Comparison of ENCODE assay signal across 16 cellular contexts in the genomic region with DNA sequence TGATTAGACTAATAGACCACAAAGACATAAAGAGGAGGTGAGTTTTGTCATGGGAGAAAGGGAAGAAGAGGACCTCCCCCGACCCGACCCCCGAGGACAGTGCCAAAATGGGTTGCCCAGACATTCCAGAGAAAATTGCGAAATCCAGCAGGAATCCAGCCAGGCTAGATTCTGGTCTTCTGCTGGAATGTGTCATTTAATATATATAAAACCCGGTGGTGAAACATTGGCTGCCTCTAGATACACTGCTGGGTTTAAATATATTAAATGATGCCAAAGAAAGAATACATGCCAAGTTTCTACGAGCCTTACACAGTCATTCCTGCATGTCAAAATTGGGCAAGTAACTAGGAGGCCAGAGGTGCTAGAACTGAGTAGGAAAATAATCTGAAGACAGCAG. TPM values are rescaled to one million over a fixed set of nuclear protein-coding genes. Genes with fewer than 3 reads are reported as not detected.
DNase-seq lines count a peak whose midpoint lies in the region; ATAC-seq and TF ChIP-seq lines count a peak whose summit lies in the region.
"Had no signal": no experiment of that assay in that cellular context is flagged by ENCODE, and none has a peak within 500 bp of the region (broad histone marks: within the 10 kb centered on the region; RNA-seq: fewer than 3 reads in every experiment).

No MANE protein-coding gene starts in this region.

- CTCF ChIA-PET in activated CD4-positive, alpha-beta T cell treated with anti-CD3 and anti-CD28 coated beads, Interleukin-2, amount 10 ng/mL, durations not matched to agents 7 days and 5 days (lab: Charles Lee) = no interaction called here
- CTCF ChIA-PET in WTC11 (lab: Charles Lee) = interaction anchor here (1.0 to 4.2 kb wide), 3 partner anchors 10 to 146 kb away, joined by 3 to 15 read pairs (median 14); no protein-coding TSS in a partner anchor

- intact Hi-C loops in activated CD4-positive, alpha-beta T cell treated with anti-CD3 and anti-CD28 coated beads, Interleukin-2, amount 10 ng/mL, durations not matched to agents 24 days and 14 days (cut with micrococcal nuclease) = no loop called here
- intact Hi-C loops in thyroid gland (cut with DNase I) (no loop called here), sigmoid colon (cut with DNase I) (no loop called here)

- H3K27ac Mint-ChIP-seq in activated CD4-positive, alpha-beta T cell treated with anti-CD3 and anti-CD28 coated beads, Interleukin-2, amount 10 ng/mL, durations not matched to agents 24 days and 14 days = no peak overlapping the region
- no peak overlapping the region for H3K27ac Mint-ChIP-seq in activated CD4-positive, alpha-beta T cell treated with anti-CD3 and anti-CD28 coated beads, Interleukin-2, amount 10 ng/mL, durations not matched to agents 7 days and 5 days
- no peak overlapping the region for H3K27ac Mint-ChIP-seq in WTC11
- H3K27ac Mint-ChIP-seq in activated naive CD8-positive, alpha-beta T cell treated with anti-CD3 and anti-CD28 coated beads, Interleukin-2, amount 50 U/mL, for 24 hours = no peak overlapping the region
- H3K27ac Mint-ChIP-seq: memory B cell had no signal

- H3K9me3 ChIP-seq in thyroid gland = no peaks in the 10 kb centered on the region
- H3K9me3 ChIP-seq in sigmoid colon = no peaks in the 10 kb centered on the region
- H3K9me3 ChIP-seq: colonic mucosa had no signal

- POLR2A ChIA-PET in activated CD4-positive, alpha-beta T cell treated with anti-CD3 and anti-CD28 coated beads, Interleukin-2, amount 10 ng/mL, durations not matched to agents 7 days and 5 days (lab: Charles Lee) = no interaction called here
- POLR2A ChIA-PET in WTC11 (lab: Charles Lee) = no interaction called here

- no peak; the same call in 1 of the 2 replicates for ATAC-seq in WTC11
- ATAC-seq in foreskin keratinocyte = no peak
- ATAC-seq in HG03280 (IDR thresholded peaks at IDR 0.05; ENCODE audit: unreplicated experiment) = no peak
- ATAC-seq in activated naive CD8-positive, alpha-beta T cell treated with anti-CD3 and anti-CD28 coated beads, Interleukin-2, amount 50 U/mL, for 24 hours = no peak

- H3K27ac ChIP-seq in foreskin keratinocyte (no peak overlapping the region), thyroid gland (no peak overlapping the region), sigmoid colon (no peak overlapping the region)
- H3K27ac ChIP-seq: colonic mucosa had no signal

- H3K36me3 ChIP-seq in thyroid gland = no peaks in the 10 kb centered on the region
- H3K36me3 ChIP-seq in sigmoid colon = no peaks in the 10 kb centered on the region
- H3K36me3 ChIP-seq: colonic mucosa had no signal

- peaks cover 15% of the 10 kb centered on the region for H3K27me3 Mint-ChIP-seq in activated CD4-positive, alpha-beta T cell treated with anti-CD3 and anti-CD28 coated beads, Interleukin-2, amount 10 ng/mL, durations not matched to agents 24 days and 14 days
- no peaks in the 10 kb centered on the region for H3K27me3 Mint-ChIP-seq in activated CD4-positive, alpha-beta T cell treated with anti-CD3 and anti-CD28 coated beads, Interleukin-2, amount 10 ng/mL, durations not matched to agents 7 days and 5 days
- H3K27me3 Mint-ChIP-seq in WTC11 (ENCODE audit: low read depth) = no peaks in the 10 kb centered on the region
- peaks cover 3% of the 10 kb centered on the region for H3K27me3 Mint-ChIP-seq in activated naive CD8-positive, alpha-beta T cell treated with anti-CD3 and anti-CD28 coated beads, Interleukin-2, amount 50 U/mL, for 24 hours

- no peaks in the 10 kb centered on the region for H3K9me3 Mint-ChIP-seq in activated CD4-positive, alpha-beta T cell treated with anti-CD3 and anti-CD28 coated beads, Interleukin-2, amount 10 ng/mL, durations not matched to agents 24 days and 14 days
- no peaks in the 10 kb centered on the region for H3K9me3 Mint-ChIP-seq in activated CD4-positive, alpha-beta T cell treated with anti-CD3 and anti-CD28 coated beads, Interleukin-2, amount 10 ng/mL, durations not matched to agents 7 days and 5 days
- no peaks in the 10 kb centered on the region for H3K9me3 Mint-ChIP-seq in WTC11
- no peaks in the 10 kb centered on the region for H3K9me3 Mint-ChIP-seq in activated naive CD8-positive, alpha-beta T cell treated with anti-CD3 and anti-CD28 coated beads, Interleukin-2, amount 50 U/mL, for 24 hours
- H3K9me3 Mint-ChIP-seq: memory B cell had no signal

- WGBS in thyroid gland, 2 donors = 11 to 17% methylated on average over 6 of the region's 6 CpGs
- WGBS in sigmoid colon, 2 donors = 48 to 60% methylated on average over 6 of the region's 6 CpGs

- H3K27me3 ChIP-seq in foreskin keratinocyte (no peaks in the 10 kb centered on the region), thyroid gland (no peaks in the 10 kb centered on the region), sigmoid colon (no peaks in the 10 kb centered on the region)
- H3K27me3 ChIP-seq: colonic mucosa had no signal

- H3K4me1 ChIP-seq in foreskin keratinocyte (no peaks in the 10 kb centered on the region), thyroid gland (peaks cover 0 to 8% of the 10 kb centered on the region in 2 donors), sigmoid colon (peaks cover 0 to 13% (median 9%) of the 10 kb centered on the region in 4 donors)
- H3K4me1 ChIP-seq: colonic mucosa had no signal

- no peaks in the 10 kb centered on the region for H3K36me3 Mint-ChIP-seq in activated CD4-positive, alpha-beta T cell treated with anti-CD3 and anti-CD28 coated beads, Interleukin-2, amount 10 ng/mL, durations not matched to agents 24 days and 14 days (ENCODE audit: low read depth)
- no peaks in the 10 kb centered on the region for H3K36me3 Mint-ChIP-seq in activated CD4-positive, alpha-beta T cell treated with anti-CD3 and anti-CD28 coated beads, Interleukin-2, amount 10 ng/mL, durations not matched to agents 7 days and 5 days (ENCODE audit: low read depth)
- H3K36me3 Mint-ChIP-seq in WTC11 = no peaks in the 10 kb centered on the region
- no peaks in the 10 kb centered on the region for H3K36me3 Mint-ChIP-seq in activated naive CD8-positive, alpha-beta T cell treated with anti-CD3 and anti-CD28 coated beads, Interleukin-2, amount 50 U/mL, for 24 hours (ENCODE audit: low read depth)
- H3K36me3 Mint-ChIP-seq: memory B cell had no signal

- H3K4me1 Mint-ChIP-seq in activated CD4-positive, alpha-beta T cell treated with anti-CD3 and anti-CD28 coated beads, Interleukin-2, amount 10 ng/mL, durations not matched to agents 24 days and 14 days = no peaks in the 10 kb centered on the region
- peaks cover 3% of the 10 kb centered on the region for H3K4me1 Mint-ChIP-seq in activated CD4-positive, alpha-beta T cell treated with anti-CD3 and anti-CD28 coated beads, Interleukin-2, amount 10 ng/mL, durations not matched to agents 7 days and 5 days
- peaks cover 12% of the 10 kb centered on the region for H3K4me1 Mint-ChIP-seq in WTC11
- H3K4me1 Mint-ChIP-seq in activated naive CD8-positive, alpha-beta T cell treated with anti-CD3 and anti-CD28 coated beads, Interleukin-2, amount 50 U/mL, for 24 hours = no peaks in the 10 kb centered on the region

- TF ChIP-seq POLR2A in thyroid gland (IDR thresholded peaks at IDR 0.05) (no peak), sigmoid colon (IDR thresholded peaks at IDR 0.05) (no peak)

- TF ChIP-seq EP300 in sigmoid colon (IDR thresholded peaks at IDR 0.05) = no peak

- TF ChIP-seq CTCF in WTC11 (IDR thresholded peaks at IDR 0.05) (no peak), foreskin keratinocyte (conservative IDR thresholded peaks at IDR 0.05) (no peak), thyroid gland (IDR thresholded peaks at IDR 0.05) (no peak), sigmoid colon (IDR thresholded peaks at IDR 0.05) (no peak)

- DNase-seq in activated CD4-positive, alpha-beta T cell treated with anti-CD3 and anti-CD28 coated beads, Interleukin-2, amount 10 ng/mL, durations not matched to agents 24 days and 14 days = peak; percentile 34
- no peak for DNase-seq in activated CD4-positive, alpha-beta T cell treated with anti-CD3 and anti-CD28 coated beads, Interleukin-2, amount 10 ng/mL, durations not matched to agents 7 days and 5 days
- DNase-seq in WTC11 (ENCODE audit: low spot score) (peak; percentile 24), foreskin keratinocyte (peak; percentile 9 to 52), thyroid gland (peak; percentile 7 to 17), sigmoid colon (no peak)
- no peak for DNase-seq in activated naive CD8-positive, alpha-beta T cell treated with anti-CD3 and anti-CD28 coated beads, Interleukin-2, amount 50 U/mL, for 24 hours
- DNase-seq: activated gamma-delta T cell, colonic mucosa, DMS79, glutamatergic neuron, NCI-H187 treated with DMSO at 0.1 percent for 48 hours, substantia nigra, T-helper 1 cell had no signal

- H3K4me3 Mint-ChIP-seq in activated CD4-positive, alpha-beta T cell treated with anti-CD3 and anti-CD28 coated beads, Interleukin-2, amount 10 ng/mL, durations not matched to agents 24 days and 14 days = no peak overlapping the region
- no peak overlapping the region for H3K4me3 Mint-ChIP-seq in activated CD4-positive, alpha-beta T cell treated with anti-CD3 and anti-CD28 coated beads, Interleukin-2, amount 10 ng/mL, durations not matched to agents 7 days and 5 days
- H3K4me3 Mint-ChIP-seq in WTC11 = no peak overlapping the region
- no peak overlapping the region for H3K4me3 Mint-ChIP-seq in activated naive CD8-positive, alpha-beta T cell treated with anti-CD3 and anti-CD28 coated beads, Interleukin-2, amount 50 U/mL, for 24 hours
- H3K4me3 Mint-ChIP-seq: memory B cell had no signal

- H3K4me3 ChIP-seq in thyroid gland (replicated peaks in 1 of 3) (no peak overlapping the region), sigmoid colon (no peak overlapping the region)
- H3K4me3 ChIP-seq: colonic mucosa had no signal

TF ChIP-seq in WTC11, 78 proteins besides CTCF, POLR2A, EP300 and RAD21:
- no peak for TF ChIP-seq PREB (CRISPR knock-in tag; IDR thresholded peaks at IDR 0.05; ENCODE audit: borderline replicate concordance)
- no peak for TF ChIP-seq TCF7 (CRISPR knock-in tag; IDR thresholded peaks at IDR 0.05; ENCODE audit: low read depth)
TF ChIP-seq in WTC11: peak in this region for 0.

RNA-seq across cellular contexts. Expression of gene SPESP1, which starts 45.3 kb away (rescaled TPM):
- 0.51 and 1.1 TPM in 2 replicates for total RNA-seq in activated CD4-positive, alpha-beta T cell treated with anti-CD3 and anti-CD28 coated beads, Interleukin-2, amount 10 ng/mL, durations not matched to agents 24 days and 14 days
- total RNA-seq in activated CD4-positive, alpha-beta T cell treated with anti-CD3 and anti-CD28 coated beads, Interleukin-2, amount 10 ng/mL, durations not matched to agents 7 days and 5 days = under 1 TPM; 0.23 to 0.50 TPM
- not detected in 3 replicates for total RNA-seq in WTC11 (2021)
- total RNA-seq in foreskin keratinocyte = 6.2 and 6.7 TPM in 2 replicates
- 4.1 and 5.5 TPM in 2 replicates for polyA plus RNA-seq in foreskin keratinocyte
- total RNA-seq in thyroid gland = 10 to 100 TPM in 1 of 4 donors, 1 to 10 TPM in 3; 2.7 to 10.1 (median 5.1) TPM
- 1 to 10 TPM; 1.9 to 3.6 (median 3.0) TPM for total RNA-seq in sigmoid colon
- polyA plus RNA-seq in sigmoid colon = 1 to 10 TPM in 1 of 3 donors, not detected in 2; 1.5 TPM

Comparison
In these comparisons a context has a peak if more than half of its experiments do, and no peak if none do; other contexts are left out.
1. DNase-seq: peak in activated CD4-positive, alpha-beta T cell treated with anti-CD3 and anti-CD28 coated beads, Interleukin-2, amount 10 ng/mL, durations not matched to agents 24 days and 14 days (single experiment), WTC11 (single experiment), foreskin keratinocyte (2 of 2) and thyroid gland (2 of 2); none in activated CD4-positive, alpha-beta T cell treated with anti-CD3 and anti-CD28 coated beads, Interleukin-2, amount 10 ng/mL, durations not matched to agents 7 days and 5 days (single experiment), activated naive CD8-positive, alpha-beta T cell treated with anti-CD3 and anti-CD28 coated beads, Interleukin-2, amount 50 U/mL, for 24 hours (single experiment) and sigmoid colon (single experiment).